Comparison of ENCODE assay signal across 3 cellular contexts in the genomic region with DNA sequence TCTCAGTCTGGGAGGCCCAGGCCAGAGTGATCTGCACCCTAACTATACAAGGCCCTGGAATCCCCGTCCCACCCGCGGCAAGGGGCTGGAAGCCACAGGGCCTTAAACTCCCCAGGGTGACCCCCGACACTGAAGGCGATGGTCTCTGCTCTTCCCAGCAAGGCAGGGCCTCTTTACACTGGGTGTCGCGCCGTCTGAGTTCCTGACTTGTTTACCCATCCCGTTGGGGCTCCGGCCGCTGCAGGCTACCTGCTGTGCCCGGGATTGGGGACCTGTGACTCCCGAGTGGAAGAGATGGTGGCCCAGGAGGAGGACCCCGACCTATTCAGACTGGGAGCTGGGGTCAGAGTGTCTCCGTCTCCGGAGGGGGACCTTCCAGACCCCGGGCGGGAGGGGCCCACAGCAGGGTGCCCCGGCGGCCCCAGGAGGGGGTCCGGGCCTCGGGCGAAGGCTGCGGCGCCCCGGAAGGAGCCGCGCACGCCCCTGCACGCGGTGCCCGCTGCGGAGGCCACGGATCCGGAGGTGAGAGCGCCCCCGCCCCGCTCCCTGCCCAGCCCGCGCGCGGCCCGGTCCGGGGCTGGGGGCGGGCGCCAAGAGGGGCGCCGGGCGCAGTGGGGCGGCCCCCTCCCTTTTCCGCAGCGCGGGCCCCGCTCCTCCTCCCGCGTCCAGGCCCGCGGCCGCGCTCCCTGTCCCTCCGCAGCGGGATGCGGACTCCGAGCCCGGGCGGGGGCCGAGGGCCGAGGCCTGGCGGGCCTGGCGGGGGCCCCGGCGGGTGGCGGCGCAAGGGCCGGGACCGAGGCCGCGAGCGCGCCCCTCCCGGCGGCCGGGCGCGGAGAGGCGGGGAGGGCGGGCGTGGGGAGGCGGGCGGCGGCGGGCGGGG.
TF ChIP-seq lines count a peak whose summit lies in the region.

No MANE protein-coding gene starts in this region.

TF ChIP-seq in A549, 52 proteins besides CTCF, POLR2A, EP300 and RAD21:
- TF ChIP-seq BHLHE40 (IDR thresholded peaks at IDR 0.05; ENCODE audit: low read depth, low read length) (no peak), SREBF2 (IDR thresholded peaks at IDR 0.05) (no peak), ZSCAN20 (CRISPR knock-in tag; IDR thresholded peaks at IDR 0.05) (no peak), HDAC2 (IDR thresholded peaks at IDR 0.05) (no peak), JUNB (IDR thresholded peaks at IDR 0.05) (no peak), GATA3 (IDR thresholded peaks at IDR 0.05; ENCODE audit: borderline replicate concordance) (no peak), NFE2L2 (conservative IDR thresholded peaks at IDR 0.05; ENCODE audit: low read length) (no peak), ATOH8 (CRISPR knock-in tag; IDR thresholded peaks at IDR 0.05; ENCODE audit: low read depth) (no peak), NPAS2 (CRISPR knock-in tag; IDR thresholded peaks at IDR 0.05; ENCODE audit: borderline replicate concordance) (no peak), TFCP2L1 (CRISPR knock-in tag; IDR thresholded peaks at IDR 0.05) (no peak), RNF2 (IDR thresholded peaks at IDR 0.05; ENCODE audit: borderline replicate concordance, low read depth) (no peak), USF2 (IDR thresholded peaks at IDR 0.05) (no peak), HOXB5 (CRISPR knock-in tag; IDR thresholded peaks at IDR 0.05) (no peak), CEBPB (IDR thresholded peaks at IDR 0.05) (no peak), ZFP36 (IDR thresholded peaks at IDR 0.05; ENCODE audit: borderline replicate concordance, partially characterized antibody) (no peak), RFX5 (IDR thresholded peaks at IDR 0.05) (no peak), HES2 (IDR thresholded peaks at IDR 0.05) (no peak), MAFK (IDR thresholded peaks at IDR 0.05; ENCODE audit: partially characterized antibody) (no peak)
- TF ChIP-seq, protein P1, sequence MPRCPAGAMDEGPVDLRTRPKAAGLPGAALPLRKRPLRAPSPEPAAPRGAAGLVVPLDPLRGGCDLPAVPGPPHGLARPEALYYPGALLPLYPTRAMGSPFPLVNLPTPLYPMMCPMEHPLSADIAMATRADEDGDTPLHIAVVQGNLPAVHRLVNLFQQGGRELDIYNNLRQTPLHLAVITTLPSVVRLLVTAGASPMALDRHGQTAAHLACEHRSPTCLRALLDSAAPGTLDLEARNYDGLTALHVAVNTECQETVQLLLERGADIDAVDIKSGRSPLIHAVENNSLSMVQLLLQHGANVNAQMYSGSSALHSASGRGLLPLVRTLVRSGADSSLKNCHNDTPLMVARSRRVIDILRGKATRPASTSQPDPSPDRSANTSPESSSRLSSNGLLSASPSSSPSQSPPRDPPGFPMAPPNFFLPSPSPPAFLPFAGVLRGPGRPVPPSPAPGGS (IDR thresholded peaks at IDR 0.05), result no peak
- TF ChIP-seq, protein P2, sequence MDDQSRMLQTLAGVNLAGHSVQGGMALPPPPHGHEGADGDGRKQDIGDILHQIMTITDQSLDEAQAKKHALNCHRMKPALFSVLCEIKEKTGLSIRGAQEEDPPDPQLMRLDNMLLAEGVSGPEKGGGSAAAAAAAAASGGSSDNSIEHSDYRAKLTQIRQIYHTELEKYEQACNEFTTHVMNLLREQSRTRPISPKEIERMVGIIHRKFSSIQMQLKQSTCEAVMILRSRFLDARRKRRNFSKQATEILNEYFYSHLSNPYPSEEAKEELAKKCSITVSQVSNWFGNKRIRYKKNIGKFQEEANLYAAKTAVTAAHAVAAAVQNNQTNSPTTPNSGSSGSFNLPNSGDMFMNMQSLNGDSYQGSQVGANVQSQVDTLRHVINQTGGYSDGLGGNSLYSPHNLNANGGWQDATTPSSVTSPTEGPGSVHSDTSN (IDR thresholded peaks at IDR 0.05), result no peak
TF ChIP-seq in A549: peak in this region for 0.

TF ChIP-seq in GM23338, 12 proteins besides CTCF, POLR2A, EP300 and RAD21:
- no peak for TF ChIP-seq JUNB (IDR thresholded peaks at IDR 0.05; ENCODE audit: unreplicated experiment)
- TF ChIP-seq, protein P3, sequence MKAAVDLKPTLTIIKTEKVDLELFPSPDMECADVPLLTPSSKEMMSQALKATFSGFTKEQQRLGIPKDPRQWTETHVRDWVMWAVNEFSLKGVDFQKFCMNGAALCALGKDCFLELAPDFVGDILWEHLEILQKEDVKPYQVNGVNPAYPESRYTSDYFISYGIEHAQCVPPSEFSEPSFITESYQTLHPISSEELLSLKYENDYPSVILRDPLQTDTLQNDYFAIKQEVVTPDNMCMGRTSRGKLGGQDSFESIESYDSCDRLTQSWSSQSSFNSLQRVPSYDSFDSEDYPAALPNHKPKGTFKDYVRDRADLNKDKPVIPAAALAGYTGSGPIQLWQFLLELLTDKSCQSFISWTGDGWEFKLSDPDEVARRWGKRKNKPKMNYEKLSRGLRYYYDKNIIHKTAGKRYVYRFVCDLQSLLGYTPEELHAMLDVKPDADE (IDR thresholded peaks at IDR 0.05), result no peak
TF ChIP-seq in GM23338: peak in this region for 0.

TF ChIP-seq in H1, 55 proteins besides CTCF, POLR2A, EP300 and RAD21:
- TF ChIP-seq KDM4A (IDR thresholded peaks at IDR 0.05; ENCODE audit: low read depth, low read length, severe bottlenecking) (peak; percentile 31), NRF1 (IDR thresholded peaks at IDR 0.05; ENCODE audit: low read depth, low read length) (no peak), SUZ12 (IDR thresholded peaks at IDR 0.05; ENCODE audit: low read length) (peak; percentile 39; the same call in 1 of the 2 replicates), TEAD4 (IDR thresholded peaks at IDR 0.05; ENCODE audit: low read depth, low read length) (no peak), MAFK (IDR thresholded peaks at IDR 0.05; ENCODE audit: low read depth, low read length) (no peak), JUN (IDR thresholded peaks at IDR 0.05; ENCODE audit: low read depth, low read length) (no peak), CBX8 (IDR thresholded peaks at IDR 0.05; ENCODE audit: borderline replicate concordance, low read depth, low read length) (no peak), NANOG (IDR thresholded peaks at IDR 0.05; ENCODE audit: insufficient read depth, low read depth, low read length, poor library complexity, severe bottlenecking) (no peak)
